In genomic region chr1:202888204-202888506, GRCh38 we compare ENCODE assay signal across 8 cellular contexts. TPM values are rescaled to one million over a fixed set of nuclear protein-coding genes. Genes with fewer than 3 reads are reported as not detected.
A peak's percentile ranks its signal among the peaks of the same experiment; 100 is the strongest.
DNase-seq lines count a peak whose midpoint lies in the region; ATAC-seq lines count a peak whose summit lies in the region.

No MANE protein-coding gene starts in this region.

- peak overlapping the region; percentile 54 for H3K27ac ChIP-seq in iPS-20b (ENCODE audit: low read length)

- H3K27me3 Mint-ChIP-seq in activated T-cell treated with anti-CD3 and anti-CD28 coated beads, Interleukin-2, amount 50 U/mL, for 24 hours = no peaks in the 10 kb centered on the region
- no peaks in the 10 kb centered on the region for H3K27me3 Mint-ChIP-seq in activated T-helper 2 cell treated with anti-CD3 and anti-CD28 coated beads, Interferon-gamma antibody, Interleukin-2, Interleukin-4, amounts not matched to agents 10 μg/mL and 5 μg/mL and 100 μg/mL, durations not matched to agents 14 hours and 24 hours and 36 hours (ENCODE audit: low read depth)

- peak overlapping the region; percentile 98 for H3K4me3 ChIP-seq in iPS-20b (ENCODE audit: low read length)

- H3K9me3 ChIP-seq in iPS-20b (ENCODE audit: insufficient read depth, low read depth, low read length) = no peaks in the 10 kb centered on the region

- peaks cover 10% of the 10 kb centered on the region for H3K4me1 ChIP-seq in iPS-20b (ENCODE audit: insufficient read depth, low read length)

- H3K36me3 ChIP-seq in iPS-20b (ENCODE audit: insufficient read depth, low read depth, low read length) = peaks cover 27% of the 10 kb centered on the region

- H3K36me3 Mint-ChIP-seq in activated T-cell treated with anti-CD3 and anti-CD28 coated beads, Interleukin-2, amount 50 U/mL, for 24 hours (ENCODE audit: low read depth) = peaks cover 53% of the 10 kb centered on the region
- H3K36me3 Mint-ChIP-seq in activated T-helper 2 cell treated with anti-CD3 and anti-CD28 coated beads, Interferon-gamma antibody, Interleukin-2, Interleukin-4, amounts not matched to agents 10 μg/mL and 5 μg/mL and 100 μg/mL, durations not matched to agents 14 hours and 24 hours and 36 hours (ENCODE audit: low read depth) = peaks cover 22% of the 10 kb centered on the region

- no peaks in the 10 kb centered on the region for H3K27me3 ChIP-seq in iPS-20b (ENCODE audit: insufficient read depth, low read length)

- peak overlapping the region; percentile 91 for H3K4me3 Mint-ChIP-seq in activated T-cell treated with anti-CD3 and anti-CD28 coated beads, Interleukin-2, amount 50 U/mL, for 24 hours
- H3K4me3 Mint-ChIP-seq in activated T-helper 2 cell treated with anti-CD3 and anti-CD28 coated beads, Interferon-gamma antibody, Interleukin-2, Interleukin-4, amounts not matched to agents 10 μg/mL and 5 μg/mL and 100 μg/mL, durations not matched to agents 14 hours and 24 hours and 36 hours (ENCODE audit: low read depth) = peak overlapping the region; percentile 93

- peak overlapping the region; percentile 96 for H3K27ac Mint-ChIP-seq in activated T-cell treated with anti-CD3 and anti-CD28 coated beads, Interleukin-2, amount 50 U/mL, for 24 hours
- H3K27ac Mint-ChIP-seq in activated T-helper 2 cell treated with anti-CD3 and anti-CD28 coated beads, Interferon-gamma antibody, Interleukin-2, Interleukin-4, amounts not matched to agents 10 μg/mL and 5 μg/mL and 100 μg/mL, durations not matched to agents 14 hours and 24 hours and 36 hours = peak overlapping the region; percentile 89

- ATAC-seq in GM21381 (IDR thresholded peaks at IDR 0.05; ENCODE audit: unreplicated experiment) = no peak

- H3K9ac ChIP-seq in iPS-20b (ENCODE audit: low read depth, low read length) = peak overlapping the region; percentile 89; the same call in 1 of the 2 replicates

- no peak for DNase-seq in activated T-cell treated with anti-CD3 and anti-CD28 coated beads, Interleukin-2, amount 50 U/mL, for 24 hours
- DNase-seq in activated T-cell treated with anti-CD3 and anti-CD28 coated beads, Interleukin-2, amount 50 U/mL, for 48 hours = no peak
- no peak for DNase-seq in activated T-helper 2 cell treated with anti-CD3 and anti-CD28 coated beads, Interferon-gamma antibody, Interleukin-2, Interleukin-4, amounts not matched to agents 10 μg/mL and 5 μg/mL and 100 μg/mL, durations not matched to agents 14 hours and 24 hours and 36 hours (ENCODE audit: low spot score)
- DNase-seq in stromal cell of bone marrow (ENCODE audit: low read depth) (peak; percentile 17), iPS-NIHi11 (ENCODE audit: low spot score) (no peak)
- DNase-seq in stimulated activated CD4-positive, alpha-beta T cell treated with anti-CD3 and anti-CD28 coated beads, Interleukin-2, amount 100 ng/mL, for 48 hours = no peak

- peaks cover 23% of the 10 kb centered on the region for H3K4me1 Mint-ChIP-seq in activated T-cell treated with anti-CD3 and anti-CD28 coated beads, Interleukin-2, amount 50 U/mL, for 24 hours (ENCODE audit: low read depth)
- H3K4me1 Mint-ChIP-seq in activated T-helper 2 cell treated with anti-CD3 and anti-CD28 coated beads, Interferon-gamma antibody, Interleukin-2, Interleukin-4, amounts not matched to agents 10 μg/mL and 5 μg/mL and 100 μg/mL, durations not matched to agents 14 hours and 24 hours and 36 hours (ENCODE audit: low read depth) = peaks cover 19% of the 10 kb centered on the region

- intact Hi-C loops in activated T-helper 2 cell treated with anti-CD3 and anti-CD28 coated beads, Interferon-gamma antibody, Interleukin-2, Interleukin-4, amounts not matched to agents 10 μg/mL and 5 μg/mL and 100 μg/mL, durations not matched to agents 14 hours and 24 hours and 36 hours (cut with micrococcal nuclease) = loop anchor here (2.0 to 10.0 kb wide), 4 partner anchors 71 to 543 kb away; partner anchors contain the start of genes ADIPOR1, CYB5R1, PPP1R12B and TMEM183A

- no peaks in the 10 kb centered on the region for H3K9me3 Mint-ChIP-seq in activated T-cell treated with anti-CD3 and anti-CD28 coated beads, Interleukin-2, amount 50 U/mL, for 24 hours
- H3K9me3 Mint-ChIP-seq in activated T-helper 2 cell treated with anti-CD3 and anti-CD28 coated beads, Interferon-gamma antibody, Interleukin-2, Interleukin-4, amounts not matched to agents 10 μg/mL and 5 μg/mL and 100 μg/mL, durations not matched to agents 14 hours and 24 hours and 36 hours = no peaks in the 10 kb centered on the region

RNA-seq across cellular contexts. Expression of gene RABIF, which starts 0.8 kb away (rescaled TPM):
- 13.1 and 15.5 TPM in 2 replicates for total RNA-seq in activated T-helper 2 cell treated with anti-CD3 and anti-CD28 coated beads, Interferon-gamma antibody, Interleukin-2, Interleukin-4, amounts not matched to agents 10 μg/mL and 5 μg/mL and 100 μg/mL, durations not matched to agents 14 hours and 24 hours and 36 hours

RNA-seq across cellular contexts. Expression of gene KLHL12, which starts 38.9 kb away (rescaled TPM):
- 27.7 and 29.2 TPM in 2 replicates for total RNA-seq in activated T-helper 2 cell treated with anti-CD3 and anti-CD28 coated beads, Interferon-gamma antibody, Interleukin-2, Interleukin-4, amounts not matched to agents 10 μg/mL and 5 μg/mL and 100 μg/mL, durations not matched to agents 14 hours and 24 hours and 36 hours
